Comparison of ENCODE assay signal across 21 cellular contexts in genomic region chr14:92519246-92520101, GRCh38. TPM values are rescaled to one million over a fixed set of nuclear protein-coding genes. Genes with fewer than 3 reads are reported as not detected.
A peak's percentile ranks its signal among the peaks of the same experiment; 100 is the strongest.
DNase-seq lines count a peak whose midpoint lies in the region; ATAC-seq, FAIRE-seq and TF ChIP-seq lines count a peak whose summit lies in the region.
"Had no signal": no experiment of that assay in that cellular context is flagged by ENCODE, and none has a peak within 500 bp of the region (broad histone marks: within the 10 kb centered on the region; RNA-seq: fewer than 3 reads in every experiment).

No MANE protein-coding gene starts in this region.

- H4K8ac ChIP-seq in mesenchymal stem cell (ENCODE audit: low read length), result peak overlapping the region; percentile 43

- no peaks in the 10 kb centered on the region for H3K9me3 ChIP-seq in mesenchymal stem cell (ENCODE audit: control insufficient read depth, low read length)
- no peaks in the 10 kb centered on the region for H3K9me3 ChIP-seq in testis
- H3K9me3 ChIP-seq: left lung, suprapubic skin had no signal

- H3K4me3 Mint-ChIP-seq in activated CD8-positive, alpha-beta memory T cell treated with anti-CD3 and anti-CD28 coated beads, Interleukin-2, amount 10 ng/mL, durations not matched to agents 7 days and 5 days, result peak overlapping the region; percentile 34
- H3K4me3 Mint-ChIP-seq in activated CD8-positive, alpha-beta T cell treated with anti-CD3 and anti-CD28 coated beads for 36 hours, result no peak overlapping the region
- H3K4me3 Mint-ChIP-seq: CD4-positive, CD25-positive, alpha-beta regulatory T cell; WTC11 had no signal

- no peak overlapping the region for H3K14ac ChIP-seq in mesenchymal stem cell (ENCODE audit: low read length in 2 of 2)

- no peak overlapping the region for H3K4me3 ChIP-seq in mesenchymal stem cell (ENCODE audit: insufficient read depth in 1 of 2, low read depth in 1 of 2, low read length in 2 of 2)
- H3K4me3 ChIP-seq in testis, result no peak overlapping the region
- H3K4me3 ChIP-seq: left lung, suprapubic skin had no signal

- TF ChIP-seq POLR2A in testis (IDR thresholded peaks at IDR 0.05), result no peak

- POLR2A ChIA-PET in activated CD8-positive, alpha-beta T cell treated with anti-CD3 and anti-CD28 coated beads for 36 hours (lab: Charles Lee), result interaction anchor here (0.6 to 5.3 kb wide), 4 partner anchors 11 to 386 kb away, joined by 3 to 34 read pairs (median 3); no protein-coding TSS in a partner anchor

- H2BK120ac ChIP-seq in mesenchymal stem cell (ENCODE audit: low read depth, low read length), result no peak overlapping the region

- no peak overlapping the region for H2BK5ac ChIP-seq in mesenchymal stem cell (ENCODE audit: low read depth, low read length, poor library complexity, severe bottlenecking)

- H3K27ac ChIP-seq in mesenchymal stem cell (ENCODE audit: low read length, poor library complexity, severe bottlenecking) (no peak overlapping the region), testis (peak overlapping the region; percentile 69 to 74)
- H3K27ac ChIP-seq: suprapubic skin had no signal

- H3K9me3 Mint-ChIP-seq in activated CD8-positive, alpha-beta memory T cell treated with anti-CD3 and anti-CD28 coated beads, Interleukin-2, amount 10 ng/mL, durations not matched to agents 7 days and 5 days (ENCODE audit: low read depth), result peaks cover 3% of the 10 kb centered on the region
- H3K9me3 Mint-ChIP-seq in activated CD8-positive, alpha-beta T cell treated with anti-CD3 and anti-CD28 coated beads for 36 hours, result peaks cover 7% of the 10 kb centered on the region
- H3K9me3 Mint-ChIP-seq: WTC11 had no signal

- ATAC-seq in activated CD8-positive, alpha-beta memory T cell treated with anti-CD3 and anti-CD28 coated beads, Interleukin-2, amount 10 ng/mL, durations not matched to agents 7 days and 5 days, result peak; percentile 40
- ATAC-seq in activated CD8-positive, alpha-beta T cell treated with anti-CD3 and anti-CD28 coated beads for 36 hours, result no peak
- ATAC-seq: WTC11 had no signal

- H3K27me3 ChIP-seq in mesenchymal stem cell (ENCODE audit: control insufficient read depth in 1 of 2, insufficient read depth in 1 of 2, low read length in 2 of 2) (no peaks in the 10 kb centered on the region), testis (no peaks in the 10 kb centered on the region)
- H3K27me3 ChIP-seq: suprapubic skin had no signal

- WGBS in mesenchymal stem cell, result 97% methylated on average over 19 of the region's 20 CpGs
- 60 to 81% methylated on average over 20 of the region's 20 CpGs for WGBS in testis, 2 donors

- H3K36me3 ChIP-seq in mesenchymal stem cell (ENCODE audit: control insufficient read depth in 1 of 2, insufficient read depth in 2 of 2, low read depth in 1 of 2, low read length in 2 of 2) (peaks cover 6 to 14% of the 10 kb centered on the region in 2 experiments), testis (ENCODE audit: low read depth, missing control alignments) (no peaks in the 10 kb centered on the region)
- H3K36me3 ChIP-seq: left lung, suprapubic skin had no signal

- peak overlapping the region; percentile 93 for H3K27ac Mint-ChIP-seq in activated CD8-positive, alpha-beta memory T cell treated with anti-CD3 and anti-CD28 coated beads, Interleukin-2, amount 10 ng/mL, durations not matched to agents 7 days and 5 days
- peak overlapping the region; percentile 79 for H3K27ac Mint-ChIP-seq in activated CD8-positive, alpha-beta T cell treated with anti-CD3 and anti-CD28 coated beads for 36 hours
- H3K27ac Mint-ChIP-seq: CD4-positive, CD25-positive, alpha-beta regulatory T cell; WTC11 had no signal

- H3K79me1 ChIP-seq in mesenchymal stem cell (replicated peaks; ENCODE audit: low read length, poor library complexity, severe bottlenecking), result peaks cover 57% of the 10 kb centered on the region

- CTCF ChIA-PET in activated CD8-positive, alpha-beta memory T cell treated with anti-CD3 and anti-CD28 coated beads, Interleukin-2, amount 10 ng/mL, durations not matched to agents 7 days and 5 days (lab: Charles Lee), result interaction anchor here (0.9 to 3.3 kb wide), 5 partner anchors 9 to 94 kb away, joined by 3 to 13 read pairs (median 3); no protein-coding TSS in a partner anchor
- CTCF ChIA-PET in activated CD8-positive, alpha-beta T cell treated with anti-CD3 and anti-CD28 coated beads for 36 hours (lab: Charles Lee), result interaction anchor here (1.0 to 1.2 kb wide), 2 partner anchors 23 to 40 kb away, joined by 3 to 4 read pairs; no protein-coding TSS in a partner anchor

- H3K4me1 Mint-ChIP-seq in activated CD8-positive, alpha-beta memory T cell treated with anti-CD3 and anti-CD28 coated beads, Interleukin-2, amount 10 ng/mL, durations not matched to agents 7 days and 5 days, result peaks cover 92% of the 10 kb centered on the region
- H3K4me1 Mint-ChIP-seq in activated CD8-positive, alpha-beta T cell treated with anti-CD3 and anti-CD28 coated beads for 36 hours (ENCODE audit: low read depth), result peaks cover 75% of the 10 kb centered on the region

- H3K4me2 ChIP-seq in mesenchymal stem cell (ENCODE audit: low read length, poor library complexity, severe bottlenecking), result no peak overlapping the region

- peak overlapping the region; percentile 70 for H4K91ac ChIP-seq in mesenchymal stem cell (ENCODE audit: low read length)

- no peak overlapping the region for H2BK15ac ChIP-seq in mesenchymal stem cell (ENCODE audit: low read depth, poor library complexity, severe bottlenecking)

- no peaks in the 10 kb centered on the region for H3K27me3 Mint-ChIP-seq in activated CD8-positive, alpha-beta memory T cell treated with anti-CD3 and anti-CD28 coated beads, Interleukin-2, amount 10 ng/mL, durations not matched to agents 7 days and 5 days
- no peaks in the 10 kb centered on the region for H3K27me3 Mint-ChIP-seq in activated CD8-positive, alpha-beta T cell treated with anti-CD3 and anti-CD28 coated beads for 36 hours

- no peak for TF ChIP-seq CTCF in activated CD8-positive, alpha-beta T cell treated with anti-CD3 and anti-CD28 coated beads for 36 hours (IDR thresholded peaks at IDR 0.05)
- no peak for TF ChIP-seq CTCF in testis (IDR thresholded peaks at IDR 0.05)

- DNase-seq in activated CD8-positive, alpha-beta memory T cell treated with anti-CD3 and anti-CD28 coated beads, Interleukin-2, amount 10 ng/mL, durations not matched to agents 7 days and 5 days, result no peak
- DNase-seq in activated CD8-positive, alpha-beta memory T cell treated with anti-CD3 and anti-CD28 coated beads, Interleukin-2, amount 50 U/mL, for 48 hours, result no peak
- no peak for DNase-seq in activated CD8-positive, alpha-beta T cell treated with anti-CD3 and anti-CD28 coated beads for 36 hours
- no peak for DNase-seq in mesenchymal stem cell
- DNase-seq in testis, result peak; percentile 92
- no peak for DNase-seq in NCI-H526 treated with DMSO at 0.1 percent for 48 hours (lab: John Stamatoyannopoulos, UW)
- no peak for DNase-seq in GM19239 (ENCODE audit: insufficient read length, low spot score)
- DNase-seq in COLO829 (ENCODE audit: low spot score), result no peak
- DNase-seq: activated CD8-positive, alpha-beta memory T cell treated with anti-CD3 and anti-CD28 coated beads, Interleukin-2, amount 50 U/mL, for 4 hours; amygdala; CD4-positive, CD25-positive, alpha-beta regulatory T cell; EL; HCEC 1CT; left lung; NCI-H1048; RPMI8226 had no signal

- no peak overlapping the region for H3K23ac ChIP-seq in mesenchymal stem cell (ENCODE audit: low read length in 2 of 2)

- no peak overlapping the region for H3K4ac ChIP-seq in mesenchymal stem cell (ENCODE audit: low read depth in 1 of 2, low read length in 2 of 2)

- H2BK12ac ChIP-seq in mesenchymal stem cell (ENCODE audit: low read length in 2 of 2), result no peak overlapping the region

- H2AFZ ChIP-seq in mesenchymal stem cell (ENCODE audit: low read depth, low read length), result no peak overlapping the region

- no peak overlapping the region for H3K9ac ChIP-seq in mesenchymal stem cell (ENCODE audit: low read length)

- no peak overlapping the region for H2AK5ac ChIP-seq in mesenchymal stem cell (ENCODE audit: low read length, severe bottlenecking)

- H3K4me1 ChIP-seq in mesenchymal stem cell (ENCODE audit: control insufficient read depth, insufficient read depth, low read depth, low read length) (peaks cover 8% of the 10 kb centered on the region), testis (peaks cover 25% of the 10 kb centered on the region)

- no peak for FAIRE-seq in GM19239 (lab: Jason Lieb, UNC)
- FAIRE-seq: A204.1, endothelial cell of umbilical vein, frontal cortex had no signal

- no peak overlapping the region for H3K18ac ChIP-seq in mesenchymal stem cell (ENCODE audit: low read depth in 1 of 2, low read length in 2 of 2)

- intact Hi-C loops in activated CD8-positive, alpha-beta T cell treated with anti-CD3 and anti-CD28 coated beads for 36 hours (cut with micrococcal nuclease), result no loop called here
- intact Hi-C loops in testis (cut with DNase I; ENCODE audit: low total_unique reads), result no loop called here

- peaks cover 37% of the 10 kb centered on the region for H3K36me3 Mint-ChIP-seq in activated CD8-positive, alpha-beta memory T cell treated with anti-CD3 and anti-CD28 coated beads, Interleukin-2, amount 10 ng/mL, durations not matched to agents 7 days and 5 days
- peaks cover 53% of the 10 kb centered on the region for H3K36me3 Mint-ChIP-seq in activated CD8-positive, alpha-beta T cell treated with anti-CD3 and anti-CD28 coated beads for 36 hours (ENCODE audit: low read depth)
- H3K36me3 Mint-ChIP-seq: WTC11 had no signal

RNA-seq across cellular contexts. Expression of gene RIN3, which starts 5.9 kb away (rescaled TPM):
- total RNA-seq in activated CD8-positive, alpha-beta memory T cell treated with anti-CD3 and anti-CD28 coated beads, Interleukin-2, amount 10 ng/mL, durations not matched to agents 7 days and 5 days, result 100 to 1,000 TPM in 1 of 2 experiments, 10 to 100 TPM in 1; 76.1 to 122 TPM
- 10 to 100 TPM; 61.3 to 62.4 TPM for total RNA-seq in activated CD8-positive, alpha-beta T cell treated with anti-CD3 and anti-CD28 coated beads for 36 hours
- polyA plus RNA-seq in mesenchymal stem cell (2013, experiment 1 of 2), result 19.4 TPM
- polyA plus RNA-seq in mesenchymal stem cell (2013, experiment 2 of 2), result 19.3 TPM
- total RNA-seq in testis, result 10 to 100 TPM; 49.8 to 56.2 TPM
- 25.9 TPM for polyA plus RNA-seq in testis (ENCODE audit: insufficient read depth, low read depth, low replicate concordance)
